In genomic region chr5:126865299-126865698, GRCh38 we compare ENCODE assay signal across 19 cellular contexts.
DNase-seq lines count a peak whose midpoint lies in the region; ATAC-seq and TF ChIP-seq lines count a peak whose summit lies in the region.
"Had no signal": no experiment of that assay in that cellular context is flagged by ENCODE, and none has a peak within 500 bp of the region (broad histone marks: within the 10 kb centered on the region; RNA-seq: fewer than 3 reads in every experiment).

No MANE protein-coding gene starts in this region.

- no peaks in the 10 kb centered on the region for H3K27me3 ChIP-seq in ascending aorta

- intact Hi-C loops in ascending aorta (cut with DNase I), result no loop called here

- H3K27me3 Mint-ChIP-seq in brain, result no peaks in the 10 kb centered on the region
- H3K27me3 Mint-ChIP-seq in activated T-cell treated with anti-CD3 and anti-CD28 coated beads, Interleukin-2, amount 50 U/mL, for 72 hours (ENCODE audit: low read depth), result no peaks in the 10 kb centered on the region
- H3K27me3 Mint-ChIP-seq in activated CD8-positive, alpha-beta T cell treated with anti-CD3 and anti-CD28 coated beads, Interleukin-2, amount 10 ng/mL, durations not matched to agents 7 days and 5 days (ENCODE audit: low read depth), result no peaks in the 10 kb centered on the region
- H3K27me3 Mint-ChIP-seq: activated naive CD8-positive, alpha-beta T cell treated with anti-CD3 and anti-CD28 coated beads for 36 hours had no signal

- H3K27ac Mint-ChIP-seq in brain, result peak overlapping the region in 4 of 5 experiments; percentile 45 to 97 (median 76)
- no peak overlapping the region for H3K27ac Mint-ChIP-seq in activated T-cell treated with anti-CD3 and anti-CD28 coated beads, Interleukin-2, amount 50 U/mL, for 72 hours
- H3K27ac Mint-ChIP-seq in activated CD8-positive, alpha-beta T cell treated with anti-CD3 and anti-CD28 coated beads, Interleukin-2, amount 10 ng/mL, durations not matched to agents 7 days and 5 days, result no peak overlapping the region
- H3K27ac Mint-ChIP-seq: activated naive CD8-positive, alpha-beta T cell treated with anti-CD3 and anti-CD28 coated beads for 36 hours; T-helper 2 cell treated with Interferon-gamma antibody and Interleukin-4, amounts not matched to agents 5 μg/mL and 100 μg/mL, for 36 hours had no signal

- CTCF ChIA-PET in AG04449 (lab: Yijun Ruan, JAX), result interaction anchor here (1.0 to 1.6 kb wide), 3 partner anchors 18 to 164 kb away, joined by 3 to 4 read pairs (median 3); no protein-coding TSS in a partner anchor
- CTCF ChIA-PET in activated CD8-positive, alpha-beta T cell treated with anti-CD3 and anti-CD28 coated beads, Interleukin-2, amount 10 ng/mL, durations not matched to agents 7 days and 5 days (lab: Charles Lee), result no interaction called here

- no peaks in the 10 kb centered on the region for H3K36me3 Mint-ChIP-seq in brain
- peaks cover 0 to 1% of the 10 kb centered on the region in 2 donors for H3K36me3 Mint-ChIP-seq in activated T-cell treated with anti-CD3 and anti-CD28 coated beads, Interleukin-2, amount 50 U/mL, for 72 hours (ENCODE audit: insufficient read depth in 2 of 2)
- peaks cover 9% of the 10 kb centered on the region for H3K36me3 Mint-ChIP-seq in activated CD8-positive, alpha-beta T cell treated with anti-CD3 and anti-CD28 coated beads, Interleukin-2, amount 10 ng/mL, durations not matched to agents 7 days and 5 days (ENCODE audit: low read depth)
- H3K36me3 Mint-ChIP-seq: activated naive CD8-positive, alpha-beta T cell treated with anti-CD3 and anti-CD28 coated beads for 36 hours had no signal

- H3K36me3 ChIP-seq in ascending aorta, result no peaks in the 10 kb centered on the region
- H3K36me3 ChIP-seq: stomach had no signal

- H3K4me1 ChIP-seq in ascending aorta, result no peaks in the 10 kb centered on the region

- H3K27ac ChIP-seq in ascending aorta, result no peak overlapping the region
- H3K27ac ChIP-seq: KMS-11, skin epidermis, stomach had no signal

- no peaks in the 10 kb centered on the region for H3K9me3 ChIP-seq in ascending aorta
- H3K9me3 ChIP-seq: stomach had no signal

- DNase-seq in AG04449 (ENCODE audit: low read depth, low spot score), result peak; percentile 60
- DNase-seq in HS-5 (ENCODE audit: low read depth), result peak; percentile 15
- peak; percentile 87 for DNase-seq in hepatic stellate cell (ENCODE audit: low spot score)
- DNase-seq in activated effector memory CD4-positive, alpha-beta T cell treated with anti-CD3 and anti-CD28 coated beads, Interleukin-2, amount 50 U/mL, for 16 hours, result no peak
- DNase-seq in activated T-cell treated with anti-CD3 and anti-CD28 coated beads, Interleukin-2, amount 50 U/mL, for 72 hours, result no peak
- no peak for DNase-seq in activated CD8-positive, alpha-beta T cell treated with anti-CD3 and anti-CD28 coated beads, Interleukin-2, amount 10 ng/mL, durations not matched to agents 7 days and 5 days
- no peak for DNase-seq in ascending aorta (ENCODE audit: low spot score in 2 of 2)
- DNase-seq: activated naive CD8-positive, alpha-beta T cell treated with anti-CD3 and anti-CD28 coated beads for 36 hours; activated T-cell treated with anti-CD3 and anti-CD28 coated beads for 4 hours; cortex of kidney; NCI-H187 treated with DMSO at 0.1 percent for 48 hours; NCI-H774; stomach had no signal

- H3K4me3 ChIP-seq in AG04449 (ENCODE audit: low read depth, low read length), result no peak overlapping the region
- H3K4me3 ChIP-seq in ascending aorta, result no peak overlapping the region
- H3K4me3 ChIP-seq: skin epidermis, stomach had no signal

- peaks cover 0 to 5% (median 0%) of the 10 kb centered on the region in 5 experiments for H3K9me3 Mint-ChIP-seq in brain
- no peaks in the 10 kb centered on the region for H3K9me3 Mint-ChIP-seq in activated T-cell treated with anti-CD3 and anti-CD28 coated beads, Interleukin-2, amount 50 U/mL, for 72 hours
- no peaks in the 10 kb centered on the region for H3K9me3 Mint-ChIP-seq in activated CD8-positive, alpha-beta T cell treated with anti-CD3 and anti-CD28 coated beads, Interleukin-2, amount 10 ng/mL, durations not matched to agents 7 days and 5 days (ENCODE audit: insufficient read depth)
- H3K9me3 Mint-ChIP-seq: activated naive CD8-positive, alpha-beta T cell treated with anti-CD3 and anti-CD28 coated beads for 36 hours; T-helper 2 cell treated with Interferon-gamma antibody and Interleukin-4, amounts not matched to agents 5 μg/mL and 100 μg/mL, for 36 hours had no signal

- peak overlapping the region in 2 of 5 experiments; percentile 22 to 40 for H3K4me3 Mint-ChIP-seq in brain
- H3K4me3 Mint-ChIP-seq in activated T-cell treated with anti-CD3 and anti-CD28 coated beads, Interleukin-2, amount 50 U/mL, for 72 hours, result no peak overlapping the region
- H3K4me3 Mint-ChIP-seq in activated CD8-positive, alpha-beta T cell treated with anti-CD3 and anti-CD28 coated beads, Interleukin-2, amount 10 ng/mL, durations not matched to agents 7 days and 5 days, result no peak overlapping the region
- H3K4me3 Mint-ChIP-seq: activated naive CD8-positive, alpha-beta T cell treated with anti-CD3 and anti-CD28 coated beads for 36 hours; T-helper 2 cell treated with Interferon-gamma antibody and Interleukin-4, amounts not matched to agents 5 μg/mL and 100 μg/mL, for 36 hours had no signal

- POLR2A ChIA-PET in AG04449 (lab: Yijun Ruan, JAX), result no interaction called here
- POLR2A ChIA-PET in activated CD8-positive, alpha-beta T cell treated with anti-CD3 and anti-CD28 coated beads, Interleukin-2, amount 10 ng/mL, durations not matched to agents 7 days and 5 days (lab: Charles Lee), result no interaction called here

- no peak for TF ChIP-seq CTCF in AG04449 (IDR thresholded peaks at IDR 0.05; ENCODE audit: insufficient read depth, low read length, missing control alignments)
- no peak for TF ChIP-seq CTCF in brain (conservative IDR thresholded peaks at IDR 0.05)
- no peak for TF ChIP-seq CTCF in ascending aorta (IDR thresholded peaks at IDR 0.05)

- peaks cover 35% of the 10 kb centered on the region for H3K4me1 Mint-ChIP-seq in brain
- H3K4me1 Mint-ChIP-seq in activated T-cell treated with anti-CD3 and anti-CD28 coated beads, Interleukin-2, amount 50 U/mL, for 72 hours (ENCODE audit: low read depth), result peaks cover 11% of the 10 kb centered on the region
- H3K4me1 Mint-ChIP-seq in activated CD8-positive, alpha-beta T cell treated with anti-CD3 and anti-CD28 coated beads, Interleukin-2, amount 10 ng/mL, durations not matched to agents 7 days and 5 days (ENCODE audit: low read depth), result peaks cover 15% of the 10 kb centered on the region

- ATAC-seq in activated T-cell treated with anti-CD3 and anti-CD28 coated beads, Interleukin-2, amount 50 U/mL, for 72 hours (replicated peaks in 1 of 2), result no peak
- no peak for ATAC-seq in activated CD8-positive, alpha-beta T cell treated with anti-CD3 and anti-CD28 coated beads, Interleukin-2, amount 10 ng/mL, durations not matched to agents 7 days and 5 days
- ATAC-seq: HCT116, Right ventricle myocardium inferior had no signal

Comparison
In these comparisons a context has a peak if more than half of its experiments do, and no peak if none do; other contexts are left out.
1. DNase-seq: peak in AG04449 (single experiment), HS-5 (single experiment) and hepatic stellate cell (single experiment); none in activated effector memory CD4-positive, alpha-beta T cell treated with anti-CD3 and anti-CD28 coated beads, Interleukin-2, amount 50 U/mL, for 16 hours (single experiment), activated T-cell treated with anti-CD3 and anti-CD28 coated beads, Interleukin-2, amount 50 U/mL, for 72 hours (0 of 2), activated CD8-positive, alpha-beta T cell treated with anti-CD3 and anti-CD28 coated beads, Interleukin-2, amount 10 ng/mL, durations not matched to agents 7 days and 5 days (single experiment) and ascending aorta (0 of 2).
2. H3K27ac Mint-ChIP-seq: peak in brain (4 of 5); none in activated T-cell treated with anti-CD3 and anti-CD28 coated beads, Interleukin-2, amount 50 U/mL, for 72 hours (single experiment) and activated CD8-positive, alpha-beta T cell treated with anti-CD3 and anti-CD28 coated beads, Interleukin-2, amount 10 ng/mL, durations not matched to agents 7 days and 5 days (single experiment).